Comparison of ENCODE assay signal across 7 cellular contexts in genomic region chr22:40043793-40044101, GRCh38. TPM values are rescaled to one million over a fixed set of nuclear protein-coding genes. Genes with fewer than 3 reads are reported as not detected.
DNase-seq lines count a peak whose midpoint lies in the region; ATAC-seq lines count a peak whose summit lies in the region.

No MANE protein-coding gene starts in this region.

- peak overlapping the region; percentile 99 for H3K27ac Mint-ChIP-seq in activated T-helper 17 cell treated with anti-CD3 and anti-CD28 coated beads, Interleukin-2, amount 50 U/mL, for 72 hours
- peak overlapping the region; percentile 99 for H3K27ac Mint-ChIP-seq in stimulated activated naive B cell treated with anti-CD40 and anti-IgM and Interleukin-4, amounts not matched to agents 10 μg/mL and 1 μg/mL and 100 μg/mL, for 72 hours

- ATAC-seq in activated T-helper 17 cell treated with anti-CD3 and anti-CD28 coated beads, Interleukin-2, amount 50 U/mL, for 72 hours (replicated peaks): no peak
- ATAC-seq in stimulated activated naive B cell treated with anti-CD40 and anti-IgM and Interleukin-4, amounts not matched to agents 10 μg/mL and 1 μg/mL and 100 μg/mL, for 72 hours (replicated peaks): no peak

- H3K27me3 ChIP-seq in HUES48 (ENCODE audit: control insufficient read depth, insufficient read depth, low read length): peaks cover 26% of the 10 kb centered on the region

- H3K4me3 Mint-ChIP-seq in activated T-helper 17 cell treated with anti-CD3 and anti-CD28 coated beads, Interleukin-2, amount 50 U/mL, for 72 hours: peak overlapping the region; percentile 88
- H3K4me3 Mint-ChIP-seq in stimulated activated naive B cell treated with anti-CD40 and anti-IgM and Interleukin-4, amounts not matched to agents 10 μg/mL and 1 μg/mL and 100 μg/mL, for 72 hours: peak overlapping the region; percentile 92

- no peak for DNase-seq in stimulated activated naive B cell treated with anti-CD40 and anti-IgM and Interleukin-4, amounts not matched to agents 10 μg/mL and 1 μg/mL and 100 μg/mL, for 72 hours
- no peak for DNase-seq in AG20443 (ENCODE audit: low spot score)
- DNase-seq in HT-29 (ENCODE audit: low spot score): no peak
- DNase-seq in kidney tubule cell (ENCODE audit: low spot score): no peak

- H3K9ac ChIP-seq in HUES48 (ENCODE audit: low read depth, low read length): peak overlapping the region; percentile 54

- H3K36me3 Mint-ChIP-seq in activated T-helper 17 cell treated with anti-CD3 and anti-CD28 coated beads, Interleukin-2, amount 50 U/mL, for 72 hours (ENCODE audit: low read depth): peaks cover 14% of the 10 kb centered on the region
- H3K36me3 Mint-ChIP-seq in stimulated activated naive B cell treated with anti-CD40 and anti-IgM and Interleukin-4, amounts not matched to agents 10 μg/mL and 1 μg/mL and 100 μg/mL, for 72 hours: peaks cover 1 to 8% of the 10 kb centered on the region in 2 donors

- H3K36me3 ChIP-seq in HUES48 (ENCODE audit: control insufficient read depth, insufficient read depth, low read length): no peaks in the 10 kb centered on the region

- H3K4me3 ChIP-seq in HUES48 (ENCODE audit: low read depth, low read length) (peak overlapping the region; percentile 87), iPS-18c (ENCODE audit: insufficient read depth, low read depth, low read length) (peak overlapping the region; percentile 1; the same call in 1 of the 2 replicates)

- peaks cover 11% of the 10 kb centered on the region for H3K4me1 Mint-ChIP-seq in activated T-helper 17 cell treated with anti-CD3 and anti-CD28 coated beads, Interleukin-2, amount 50 U/mL, for 72 hours
- peaks cover 19 to 39% of the 10 kb centered on the region in 2 donors for H3K4me1 Mint-ChIP-seq in stimulated activated naive B cell treated with anti-CD40 and anti-IgM and Interleukin-4, amounts not matched to agents 10 μg/mL and 1 μg/mL and 100 μg/mL, for 72 hours

- H3K27me3 Mint-ChIP-seq in activated T-helper 17 cell treated with anti-CD3 and anti-CD28 coated beads, Interleukin-2, amount 50 U/mL, for 72 hours: peaks cover 7% of the 10 kb centered on the region
- H3K27me3 Mint-ChIP-seq in stimulated activated naive B cell treated with anti-CD40 and anti-IgM and Interleukin-4, amounts not matched to agents 10 μg/mL and 1 μg/mL and 100 μg/mL, for 72 hours: peaks cover 7 to 9% of the 10 kb centered on the region in 2 donors

- no peaks in the 10 kb centered on the region for H3K9me3 ChIP-seq in HUES48 (ENCODE audit: control insufficient read depth, insufficient read depth, low read length)
- no peaks in the 10 kb centered on the region for H3K9me3 ChIP-seq in iPS-18c (ENCODE audit: control insufficient read depth, insufficient read depth, low read length)

- H3K4me1 ChIP-seq in HUES48 (ENCODE audit: control insufficient read depth, insufficient read depth, low read length): peaks cover 14% of the 10 kb centered on the region; the same call in 1 of the 2 replicates

- peak overlapping the region; percentile 86 for H3K27ac ChIP-seq in HUES48 (ENCODE audit: low read depth, low read length)

- no peaks in the 10 kb centered on the region for H3K9me3 Mint-ChIP-seq in activated T-helper 17 cell treated with anti-CD3 and anti-CD28 coated beads, Interleukin-2, amount 50 U/mL, for 72 hours
- no peaks in the 10 kb centered on the region for H3K9me3 Mint-ChIP-seq in stimulated activated naive B cell treated with anti-CD40 and anti-IgM and Interleukin-4, amounts not matched to agents 10 μg/mL and 1 μg/mL and 100 μg/mL, for 72 hours

RNA-seq across cellular contexts. Expression of gene FAM83F, which starts 49.0 kb away (rescaled TPM):
- 1 to 10 TPM in 1 of 2 donors, under 1 TPM in 1; 0.37 to 1.3 TPM for total RNA-seq in activated T-helper 17 cell treated with anti-CD3 and anti-CD28 coated beads, Interleukin-2, amount 50 U/mL, for 72 hours
- total RNA-seq in HT-29 (2014; rRNA removed; shearing (Covaris generic)): 3.0 and 6.0 TPM in 2 replicates
